ENCODE assay signal across 8 cellular contexts in the genomic region with DNA sequence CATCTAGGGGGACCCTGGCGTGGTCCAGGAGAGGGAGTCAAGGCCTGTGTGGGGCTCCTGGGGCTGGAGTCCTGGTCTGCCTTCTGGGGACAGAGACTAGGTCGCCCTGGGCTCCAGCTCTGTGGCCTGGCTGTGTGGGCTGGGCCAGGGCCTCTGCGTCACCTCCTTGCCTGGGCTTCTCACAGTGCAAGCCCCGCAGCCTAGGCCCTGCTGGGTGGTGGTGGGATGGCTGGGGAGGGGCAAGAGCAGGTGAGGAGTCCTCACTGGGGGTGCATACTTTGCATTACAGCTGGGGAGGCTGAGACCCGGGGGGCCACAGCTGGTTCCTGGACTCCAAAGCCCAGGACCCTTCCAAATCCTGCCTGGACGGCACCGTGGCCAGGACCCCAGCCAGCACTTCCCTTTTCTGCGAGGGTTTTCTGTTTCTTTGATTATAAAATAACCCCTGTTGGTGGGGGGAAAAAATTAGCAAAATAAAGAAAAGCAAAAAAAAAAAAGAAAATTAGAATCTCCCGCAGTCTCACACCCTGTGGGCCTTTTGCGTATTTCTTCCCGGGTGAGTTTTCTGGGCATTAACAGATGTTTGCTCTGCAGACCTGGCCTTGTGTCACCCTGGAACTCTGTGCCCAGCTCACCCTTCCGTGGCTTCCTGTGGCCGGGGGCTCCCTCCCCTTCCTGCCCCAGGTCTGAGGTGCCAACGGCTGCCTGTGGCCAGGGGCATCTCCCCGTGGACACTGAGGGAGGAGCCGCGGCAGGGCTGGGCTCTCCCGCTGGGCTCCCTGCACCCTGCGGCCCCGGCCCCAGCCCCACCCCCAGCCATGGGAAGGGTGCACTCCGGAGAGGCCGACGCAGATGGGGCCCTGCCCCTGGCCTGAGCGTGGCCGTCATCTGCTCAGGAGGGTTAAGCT. TPM values are rescaled to one million over a fixed set of nuclear protein-coding genes. Genes with fewer than 3 reads are reported as not detected.
DNase-seq lines count a peak whose midpoint lies in the region; ATAC-seq and TF ChIP-seq lines count a peak whose summit lies in the region.

No MANE protein-coding gene starts in this region.

- intact Hi-C loops in activated B cell treated with CpG ODN at 0.5 μM for 24 hours (cut with micrococcal nuclease) = loop anchor here (1.0 to 5.0 kb wide), 4 partner anchors 14 to 33 kb away; a partner anchor contains a TSS

- peaks cover 4% of the 10 kb centered on the region for H3K36me3 ChIP-seq in mesodermal cell (ENCODE audit: control insufficient read depth, insufficient read depth, low read length)

- peak overlapping the region; percentile 38 for H3K4me3 Mint-ChIP-seq in activated B cell treated with CpG ODN at 0.5 μM for 24 hours
- H3K4me3 Mint-ChIP-seq in activated naive CD4-positive, alpha-beta T cell treated with anti-CD3 and anti-CD28 coated beads, Interleukin-2, amount 10 ng/mL, durations not matched to agents 7 days and 5 days = no peak overlapping the region

- WGBS in mesodermal cell (ENCODE audit: insufficient coverage in 2 of 2), 2 experiments = 63 to 71% methylated on average over 10 to 13 of the region's 25 CpGs

- POLR2A ChIA-PET in activated B cell treated with CpG ODN at 0.5 μM for 24 hours (lab: Charles Lee) = interaction anchor here (0.6 to 6.0 kb wide), 12 partner anchors 9 to 194 kb away, joined by 3 to 41 read pairs (median 4); a partner anchor contains a TSS

- no peaks in the 10 kb centered on the region for H3K36me3 Mint-ChIP-seq in activated B cell treated with CpG ODN at 0.5 μM for 24 hours (ENCODE audit: low read depth)
- no peaks in the 10 kb centered on the region for H3K36me3 Mint-ChIP-seq in activated naive CD4-positive, alpha-beta T cell treated with anti-CD3 and anti-CD28 coated beads, Interleukin-2, amount 10 ng/mL, durations not matched to agents 7 days and 5 days

- no peak overlapping the region for H3K4me3 ChIP-seq in mesodermal cell (ENCODE audit: extremely low read depth, insufficient read depth, low read length, poor library complexity, severe bottlenecking)

- peaks cover 63% of the 10 kb centered on the region for H3K4me1 Mint-ChIP-seq in activated B cell treated with CpG ODN at 0.5 μM for 24 hours
- H3K4me1 Mint-ChIP-seq in activated naive CD4-positive, alpha-beta T cell treated with anti-CD3 and anti-CD28 coated beads, Interleukin-2, amount 10 ng/mL, durations not matched to agents 7 days and 5 days = peaks cover 37% of the 10 kb centered on the region

- peak; percentile 25 for ATAC-seq in HG03432 (IDR thresholded peaks at IDR 0.05; ENCODE audit: unreplicated experiment)
- ATAC-seq in activated B cell treated with CpG ODN at 0.5 μM for 24 hours (ENCODE audit: low read depth) = peak; percentile 16

- CTCF ChIA-PET in activated B cell treated with CpG ODN at 0.5 μM for 24 hours (lab: Charles Lee) = interaction anchor here (0.7 to 3.2 kb wide), 5 partner anchors 13 to 26 kb away, joined by 3 to 15 read pairs (median 4); no protein-coding TSS in a partner anchor
- CTCF ChIA-PET in activated naive CD4-positive, alpha-beta T cell treated with anti-CD3 and anti-CD28 coated beads, Interleukin-2, amount 10 ng/mL, durations not matched to agents 7 days and 5 days (lab: Charles Lee) = no interaction called here

- peak; percentile 35 for DNase-seq in GM13977 (ENCODE audit: low spot score)
- DNase-seq in activated B cell treated with CpG ODN at 0.5 μM for 24 hours = peak; percentile 44
- no peak for DNase-seq in stimulated activated CD4-positive, alpha-beta T cell treated with anti-CD3 and anti-CD28 coated beads, Interleukin-4, amount 100 ng/mL, for 24 hours
- no peak for DNase-seq in NCI-H1105 treated with DMSO at 0.1 percent for 48 hours (lab: John Stamatoyannopoulos, UW)
- no peak for DNase-seq in activated naive CD4-positive, alpha-beta T cell treated with anti-CD3 and anti-CD28 coated beads, Interleukin-2, amount 10 ng/mL, durations not matched to agents 7 days and 5 days
- no peak for DNase-seq in effector CD4-positive, alpha-beta T cell

- peaks cover 30% of the 10 kb centered on the region for H3K4me1 ChIP-seq in mesodermal cell (ENCODE audit: control insufficient read depth, insufficient read depth, low read length, poor library complexity, severe bottlenecking)

- in situ Hi-C loops in GM13977 (cut with MboI; ENCODE audit: low pct_unique_long_range_greater_than_20kb, low sequenced_read_pairs, unreplicated experiment) = no loop called here

- H3K27ac ChIP-seq in mesodermal cell (ENCODE audit: low read depth, low read length, severe bottlenecking) = peak overlapping the region; percentile 69

- H3K9me3 ChIP-seq in mesodermal cell (ENCODE audit: control insufficient read depth, low read length) = no peaks in the 10 kb centered on the region

- TF ChIP-seq CTCF in GM13977 (IDR thresholded peaks at IDR 0.05; ENCODE audit: extremely low read depth, insufficient read depth, missing control alignments) (no peak), activated B cell treated with CpG ODN at 0.5 μM for 24 hours (IDR thresholded peaks at IDR 0.05) (no peak)

- peak overlapping the region; percentile 86 for H3K27ac Mint-ChIP-seq in activated B cell treated with CpG ODN at 0.5 μM for 24 hours
- no peak overlapping the region for H3K27ac Mint-ChIP-seq in activated naive CD4-positive, alpha-beta T cell treated with anti-CD3 and anti-CD28 coated beads, Interleukin-2, amount 10 ng/mL, durations not matched to agents 7 days and 5 days

- no peaks in the 10 kb centered on the region for H3K9me3 Mint-ChIP-seq in activated B cell treated with CpG ODN at 0.5 μM for 24 hours
- no peaks in the 10 kb centered on the region for H3K9me3 Mint-ChIP-seq in activated naive CD4-positive, alpha-beta T cell treated with anti-CD3 and anti-CD28 coated beads, Interleukin-2, amount 10 ng/mL, durations not matched to agents 7 days and 5 days

- H3K27me3 Mint-ChIP-seq in activated B cell treated with CpG ODN at 0.5 μM for 24 hours = no peaks in the 10 kb centered on the region
- H3K27me3 Mint-ChIP-seq in activated naive CD4-positive, alpha-beta T cell treated with anti-CD3 and anti-CD28 coated beads, Interleukin-2, amount 10 ng/mL, durations not matched to agents 7 days and 5 days = no peaks in the 10 kb centered on the region

RNA-seq across cellular contexts. Expression of a gene that starts 23.7 kb away (rescaled TPM):
- 12.8 and 13.4 TPM in 2 replicates for total RNA-seq in activated B cell treated with CpG ODN at 0.5 μM for 24 hours
- 12.4 TPM for polyA plus RNA-seq in mesodermal cell (2013, experiment 1 of 2)
- 10.1 TPM for polyA plus RNA-seq in mesodermal cell (2013, experiment 2 of 2)

Comparison
In these comparisons a context has a peak if more than half of its experiments do, and no peak if none do; other contexts are left out.
1. DNase-seq: peak in GM13977 (single experiment) and activated B cell treated with CpG ODN at 0.5 μM for 24 hours (single experiment); none in stimulated activated CD4-positive, alpha-beta T cell treated with anti-CD3 and anti-CD28 coated beads, Interleukin-4, amount 100 ng/mL, for 24 hours (single experiment), NCI-H1105 treated with DMSO at 0.1 percent for 48 hours (single experiment), activated naive CD4-positive, alpha-beta T cell treated with anti-CD3 and anti-CD28 coated beads, Interleukin-2, amount 10 ng/mL, durations not matched to agents 7 days and 5 days (single experiment) and effector CD4-positive, alpha-beta T cell (single experiment).